Comparison of ENCODE assay signal across 1 cellular context in genomic region chr17:82458130-82458884, GRCh38.
TF ChIP-seq lines count a peak whose summit lies in the region.

Gene NARF, plus strand, starts transcription at chr17:82458741. Its CDS starts 63 bp downstream, at chr17:82458804.

TF ChIP-seq in HEK293, 187 proteins besides CTCF, POLR2A, EP300 and RAD21 (continued from another document):
- TF ChIP-seq PRDM10 (tag by site-specific recombination; IDR thresholded peaks at IDR 0.05): peak; percentile 96
- no peak for TF ChIP-seq ZNF521 (tag by site-specific recombination; IDR thresholded peaks at IDR 0.05)
- TF ChIP-seq ZNF843 (tag by site-specific recombination; IDR thresholded peaks at IDR 0.05): peak; percentile 66; the same call in 1 of the 2 replicates
- TF ChIP-seq ZNF571 (tag by site-specific recombination; IDR thresholded peaks at IDR 0.05): no peak
- TF ChIP-seq ZNF169 (tag by site-specific recombination; IDR thresholded peaks at IDR 0.05): no peak
- TF ChIP-seq ZIC2 (tag by site-specific recombination; IDR thresholded peaks at IDR 0.05): peak; percentile 73
- no peak for TF ChIP-seq HOXC10 (CRISPR knock-in tag; IDR thresholded peaks at IDR 0.05)
- no peak for TF ChIP-seq ZNF449 (tag by site-specific recombination; IDR thresholded peaks at IDR 0.05)
- peak; percentile 88 for TF ChIP-seq KLF1 (tag by site-specific recombination; IDR thresholded peaks at IDR 0.05)
- 0 out of 2 replicates have a peak, but pooled peaks have one; percentile 6 for TF ChIP-seq OSR2 (tag by site-specific recombination; IDR thresholded peaks at IDR 0.05)
- TF ChIP-seq ZBTB20 (tag by site-specific recombination; IDR thresholded peaks at IDR 0.05): peak; percentile 64; the same call in 1 of the 2 replicates
- TF ChIP-seq, protein P1, sequence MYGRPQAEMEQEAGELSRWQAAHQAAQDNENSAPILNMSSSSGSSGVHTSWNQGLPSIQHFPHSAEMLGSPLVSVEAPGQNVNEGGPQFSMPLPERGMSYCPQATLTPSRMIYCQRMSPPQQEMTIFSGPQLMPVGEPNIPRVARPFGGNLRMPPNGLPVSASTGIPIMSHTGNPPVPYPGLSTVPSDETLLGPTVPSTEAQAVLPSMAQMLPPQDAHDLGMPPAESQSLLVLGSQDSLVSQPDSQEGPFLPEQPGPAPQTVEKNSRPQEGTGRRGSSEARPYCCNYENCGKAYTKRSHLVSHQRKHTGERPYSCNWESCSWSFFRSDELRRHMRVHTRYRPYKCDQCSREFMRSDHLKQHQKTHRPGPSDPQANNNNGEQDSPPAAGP (tag by site-specific recombination; IDR thresholded peaks at IDR 0.05): peak; percentile 64
- no peak for TF ChIP-seq MEIS1 (CRISPR knock-in tag; IDR thresholded peaks at IDR 0.05; ENCODE audit: borderline replicate concordance)
- TF ChIP-seq ZNF548 (tag by site-specific recombination; IDR thresholded peaks at IDR 0.05): no peak
- TF ChIP-seq ZNF624 (tag by site-specific recombination; IDR thresholded peaks at IDR 0.05): no peak
- TF ChIP-seq ZFP69B (tag by site-specific recombination; IDR thresholded peaks at IDR 0.05): peak; percentile 45
- peak; percentile 82 for TF ChIP-seq ZXDB (tag by site-specific recombination; IDR thresholded peaks at IDR 0.05)
- no peak for TF ChIP-seq ZNF658 (tag by site-specific recombination; IDR thresholded peaks at IDR 0.05)
- no peak for TF ChIP-seq ZNF114 (tag by site-specific recombination; IDR thresholded peaks at IDR 0.05)
- TF ChIP-seq, protein P2, sequence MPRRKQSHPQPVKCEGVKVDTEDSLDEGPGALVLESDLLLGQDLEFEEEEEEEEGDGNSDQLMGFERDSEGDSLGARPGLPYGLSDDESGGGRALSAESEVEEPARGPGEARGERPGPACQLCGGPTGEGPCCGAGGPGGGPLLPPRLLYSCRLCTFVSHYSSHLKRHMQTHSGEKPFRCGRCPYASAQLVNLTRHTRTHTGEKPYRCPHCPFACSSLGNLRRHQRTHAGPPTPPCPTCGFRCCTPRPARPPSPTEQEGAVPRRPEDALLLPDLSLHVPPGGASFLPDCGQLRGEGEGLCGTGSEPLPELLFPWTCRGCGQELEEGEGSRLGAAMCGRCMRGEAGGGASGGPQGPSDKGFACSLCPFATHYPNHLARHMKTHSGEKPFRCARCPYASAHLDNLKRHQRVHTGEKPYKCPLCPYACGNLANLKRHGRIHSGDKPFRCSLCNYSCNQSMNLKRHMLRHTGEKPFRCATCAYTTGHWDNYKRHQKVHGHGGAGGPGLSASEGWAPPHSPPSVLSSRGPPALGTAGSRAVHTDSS (tag by site-specific recombination; IDR thresholded peaks at IDR 0.05): no peak
- peak; percentile 65; the same call in 1 of the 2 replicates for TF ChIP-seq BCL11B (tag by site-specific recombination; IDR thresholded peaks at IDR 0.05; ENCODE audit: low read depth)
- peak; percentile 78 for TF ChIP-seq KLF9 (tag by site-specific recombination; IDR thresholded peaks at IDR 0.05; ENCODE audit: low read depth)
- no peak for TF ChIP-seq ZNF776 (tag by site-specific recombination; IDR thresholded peaks at IDR 0.05; ENCODE audit: borderline replicate concordance)
- TF ChIP-seq, protein P3, sequence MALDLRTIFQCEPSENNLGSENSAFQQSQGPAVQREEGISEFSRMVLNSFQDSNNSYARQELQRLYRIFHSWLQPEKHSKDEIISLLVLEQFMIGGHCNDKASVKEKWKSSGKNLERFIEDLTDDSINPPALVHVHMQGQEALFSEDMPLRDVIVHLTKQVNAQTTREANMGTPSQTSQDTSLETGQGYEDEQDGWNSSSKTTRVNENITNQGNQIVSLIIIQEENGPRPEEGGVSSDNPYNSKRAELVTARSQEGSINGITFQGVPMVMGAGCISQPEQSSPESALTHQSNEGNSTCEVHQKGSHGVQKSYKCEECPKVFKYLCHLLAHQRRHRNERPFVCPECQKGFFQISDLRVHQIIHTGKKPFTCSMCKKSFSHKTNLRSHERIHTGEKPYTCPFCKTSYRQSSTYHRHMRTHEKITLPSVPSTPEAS (tag by site-specific recombination; IDR thresholded peaks at IDR 0.05): 0 out of 2 replicates have a peak, but pooled peaks have one; percentile 13
- 0 out of 2 replicates have a peak, but pooled peaks have one; percentile 71 for TF ChIP-seq ZNF184 (tag by site-specific recombination; IDR thresholded peaks at IDR 0.05)
- peak; percentile 4; the same call in 1 of the 2 replicates for TF ChIP-seq KLF16 (tag by site-specific recombination; IDR thresholded peaks at IDR 0.05)
- TF ChIP-seq ZNF132 (tag by site-specific recombination; IDR thresholded peaks at IDR 0.05; ENCODE audit: borderline replicate concordance): no peak
- no peak for TF ChIP-seq ZNF266 (tag by site-specific recombination; IDR thresholded peaks at IDR 0.05; ENCODE audit: low read depth)
- TF ChIP-seq IKZF3 (tag by site-specific recombination; IDR thresholded peaks at IDR 0.05): peak; percentile 85
- no peak for TF ChIP-seq ZNF621 (tag by site-specific recombination; IDR thresholded peaks at IDR 0.05)
- no peak for TF ChIP-seq ZNF302 (tag by site-specific recombination; IDR thresholded peaks at IDR 0.05; ENCODE audit: low read depth)
- TF ChIP-seq ZNF335 (tag by site-specific recombination; conservative IDR thresholded peaks at IDR 0.05): peak; percentile 77
- TF ChIP-seq SP2 (tag by site-specific recombination; IDR thresholded peaks at IDR 0.05): peak; percentile 99
- TF ChIP-seq, protein P4, sequence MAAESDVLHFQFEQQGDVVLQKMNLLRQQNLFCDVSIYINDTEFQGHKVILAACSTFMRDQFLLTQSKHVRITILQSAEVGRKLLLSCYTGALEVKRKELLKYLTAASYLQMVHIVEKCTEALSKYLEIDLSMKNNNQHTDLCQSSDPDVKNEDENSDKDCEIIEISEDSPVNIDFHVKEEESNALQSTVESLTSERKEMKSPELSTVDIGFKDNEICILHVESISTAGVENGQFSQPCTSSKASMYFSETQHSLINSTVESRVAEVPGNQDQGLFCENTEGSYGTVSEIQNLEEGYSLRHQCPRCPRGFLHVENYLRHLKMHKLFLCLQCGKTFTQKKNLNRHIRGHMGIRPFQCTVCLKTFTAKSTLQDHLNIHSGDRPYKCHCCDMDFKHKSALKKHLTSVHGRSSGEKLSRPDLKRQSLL (tag by site-specific recombination; IDR thresholded peaks at IDR 0.05): peak; percentile 40; the same call in 1 of the 2 replicates
- TF ChIP-seq KLF7 (tag by site-specific recombination; IDR thresholded peaks at IDR 0.05; ENCODE audit: borderline replicate concordance): no peak; the same call in 1 of the 2 replicates
- no peak for TF ChIP-seq HOXD13 (CRISPR knock-in tag; IDR thresholded peaks at IDR 0.05; ENCODE audit: borderline replicate concordance)
